1 cellular context compared by ENCODE assay signal in the genomic region with DNA sequence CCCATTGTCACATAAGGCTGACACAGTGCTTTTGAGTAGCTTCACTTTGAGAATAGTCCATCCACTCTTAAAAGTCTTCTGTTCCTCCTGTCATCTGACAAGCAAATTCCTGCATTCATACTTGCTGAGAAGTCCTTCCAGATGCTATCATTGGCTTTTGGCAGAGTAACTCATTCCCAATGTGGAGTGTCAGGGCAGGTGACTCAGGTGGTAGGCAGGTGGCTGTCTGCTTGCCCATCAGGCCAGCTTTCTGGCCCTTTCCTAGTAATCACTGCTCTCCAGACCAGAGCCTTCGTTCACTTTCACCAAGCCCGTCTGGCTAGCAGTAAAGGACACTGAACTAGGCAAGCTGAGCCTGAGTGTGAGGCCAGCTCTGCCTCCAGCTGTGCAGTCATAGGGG.
TF ChIP-seq lines count a peak whose summit lies in the region.

No MANE protein-coding gene starts in this region.

TF ChIP-seq in IMR-90, 13 proteins besides CTCF, POLR2A, EP300 and RAD21:
- TF ChIP-seq, protein P1, sequence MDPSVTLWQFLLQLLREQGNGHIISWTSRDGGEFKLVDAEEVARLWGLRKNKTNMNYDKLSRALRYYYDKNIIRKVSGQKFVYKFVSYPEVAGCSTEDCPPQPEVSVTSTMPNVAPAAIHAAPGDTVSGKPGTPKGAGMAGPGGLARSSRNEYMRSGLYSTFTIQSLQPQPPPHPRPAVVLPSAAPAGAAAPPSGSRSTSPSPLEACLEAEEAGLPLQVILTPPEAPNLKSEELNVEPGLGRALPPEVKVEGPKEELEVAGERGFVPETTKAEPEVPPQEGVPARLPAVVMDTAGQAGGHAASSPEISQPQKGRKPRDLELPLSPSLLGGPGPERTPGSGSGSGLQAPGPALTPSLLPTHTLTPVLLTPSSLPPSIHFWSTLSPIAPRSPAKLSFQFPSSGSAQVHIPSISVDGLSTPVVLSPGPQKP (IDR thresholded peaks at IDR 0.05; ENCODE audit: borderline replicate concordance, low read depth, low read length), result no peak
- TF ChIP-seq, protein P2, sequence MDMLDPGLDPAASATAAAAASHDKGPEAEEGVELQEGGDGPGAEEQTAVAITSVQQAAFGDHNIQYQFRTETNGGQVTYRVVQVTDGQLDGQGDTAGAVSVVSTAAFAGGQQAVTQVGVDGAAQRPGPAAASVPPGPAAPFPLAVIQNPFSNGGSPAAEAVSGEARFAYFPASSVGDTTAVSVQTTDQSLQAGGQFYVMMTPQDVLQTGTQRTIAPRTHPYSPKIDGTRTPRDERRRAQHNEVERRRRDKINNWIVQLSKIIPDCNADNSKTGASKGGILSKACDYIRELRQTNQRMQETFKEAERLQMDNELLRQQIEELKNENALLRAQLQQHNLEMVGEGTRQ (IDR thresholded peaks at IDR 0.05; ENCODE audit: low read depth, low read length), result no peak
- TF ChIP-seq NFE2L2 (IDR thresholded peaks at IDR 0.05; ENCODE audit: low read depth, low read length) (no peak), MAFK (IDR thresholded peaks at IDR 0.05; ENCODE audit: low read depth, low read length) (no peak), SMC3 (IDR thresholded peaks at IDR 0.05; ENCODE audit: low read depth, low read length) (no peak), RFX5 (IDR thresholded peaks at IDR 0.05; ENCODE audit: low read depth, low read length) (no peak), CEBPB (IDR thresholded peaks at IDR 0.05; ENCODE audit: low read depth, low read length) (no peak), BHLHE40 (IDR thresholded peaks at IDR 0.05; ENCODE audit: low read depth, low read length) (no peak), CHD1 (IDR thresholded peaks at IDR 0.05; ENCODE audit: low read depth, low read length) (no peak), MAZ (IDR thresholded peaks at IDR 0.05; ENCODE audit: borderline replicate concordance, low read depth, low read length) (no peak), RCOR1 (IDR thresholded peaks at IDR 0.05; ENCODE audit: insufficient replicate concordance, low read length) (no peak), FOS (IDR thresholded peaks at IDR 0.05; ENCODE audit: low read depth, low read length) (no peak)
TF ChIP-seq in IMR-90: peak in this region for 0.
